Comparison of ENCODE assay signal across 13 cellular contexts in the genomic region with DNA sequence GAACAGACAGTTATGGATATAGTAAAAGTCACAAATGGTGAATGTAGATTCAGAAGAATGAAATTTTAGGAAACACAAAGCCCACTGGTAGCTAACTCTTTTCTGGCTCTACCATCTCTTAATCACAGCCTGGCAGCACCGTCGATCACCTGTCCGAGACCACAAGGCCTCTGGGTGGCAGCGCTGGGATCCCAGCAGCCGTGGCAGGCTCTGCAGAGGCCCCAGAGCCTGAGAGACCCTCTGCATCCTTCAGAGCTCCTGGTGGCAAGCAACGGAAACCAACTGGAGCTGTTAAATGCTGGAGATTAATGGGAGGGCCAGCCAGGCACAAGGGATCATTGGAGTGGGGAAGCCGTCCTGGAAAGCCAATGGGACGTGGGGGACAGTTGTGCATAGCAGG. TPM values are rescaled to one million over a fixed set of nuclear protein-coding genes. Genes with fewer than 3 reads are reported as not detected.
DNase-seq lines count a peak whose midpoint lies in the region; ATAC-seq and TF ChIP-seq lines count a peak whose summit lies in the region.
"Had no signal": no experiment of that assay in that cellular context is flagged by ENCODE, and none has a peak within 500 bp of the region (broad histone marks: within the 10 kb centered on the region; RNA-seq: fewer than 3 reads in every experiment).

No MANE protein-coding gene starts in this region.

- no peak overlapping the region for H2AFZ ChIP-seq in osteoblast (ENCODE audit: low read length)

- no peak for ATAC-seq in HG02885 (IDR thresholded peaks at IDR 0.05; ENCODE audit: poor library complexity, unreplicated experiment)
- ATAC-seq: psoas muscle had no signal

- no peaks in the 10 kb centered on the region for H3K9me3 ChIP-seq in osteoblast (ENCODE audit: low read depth, low read length)
- H3K9me3 ChIP-seq: psoas muscle had no signal

- no peaks in the 10 kb centered on the region for H3K9me3 Mint-ChIP-seq in activated T-helper 1 cell treated with anti-CD3 and anti-CD28 coated beads, Interleukin-12 subunit alpha, Interleukin-12 subunit beta, Interleukin-2, Interleukin-4 antibody, amounts not matched to agents 30 ng/mL and 10 ng/mL and 1 ng/mL, durations not matched to agents 14 hours and 24 hours and 36 hours
- no peaks in the 10 kb centered on the region for H3K9me3 Mint-ChIP-seq in chondrocyte (ENCODE audit: low read depth)
- H3K9me3 Mint-ChIP-seq: T-helper 1 cell treated with Interleukin-12 subunit alpha and Interleukin-12 subunit beta and Interleukin-4 antibody, amounts not matched to agents 30 μg/mL and 1 μg/mL, for 36 hours had no signal

- no peak overlapping the region for H3K56ac ChIP-seq in mesendoderm (ENCODE audit: low read length)

- TF ChIP-seq CTCF in chondrocyte (IDR thresholded peaks at IDR 0.05): no peak
- no peak for TF ChIP-seq CTCF in osteoblast (IDR thresholded peaks at IDR 0.05; ENCODE audit: extremely low read depth, low read depth, low read length)

- no peaks in the 10 kb centered on the region for H3K27me3 ChIP-seq in mesendoderm (ENCODE audit: insufficient read depth, low read length, poor library complexity)
- no peaks in the 10 kb centered on the region for H3K27me3 ChIP-seq in osteoblast (ENCODE audit: insufficient read depth, low read length)

- H3K79me1 ChIP-seq in mesendoderm (ENCODE audit: low read length): no peaks in the 10 kb centered on the region

- H3K27ac ChIP-seq in mesendoderm (ENCODE audit: low read depth, low read length): no peak overlapping the region
- H3K27ac ChIP-seq in osteoblast (ENCODE audit: low read depth, low read length): no peak overlapping the region
- H3K27ac ChIP-seq: psoas muscle had no signal

- H2BK5ac ChIP-seq in mesendoderm (ENCODE audit: low read length): no peak overlapping the region

- H3K79me2 ChIP-seq in mesendoderm (ENCODE audit: control insufficient read depth, insufficient read depth, low read length): no peaks in the 10 kb centered on the region
- no peaks in the 10 kb centered on the region for H3K79me2 ChIP-seq in osteoblast (ENCODE audit: insufficient read depth, low read length)

- H3K23ac ChIP-seq in mesendoderm (ENCODE audit: low read length): no peak overlapping the region

- no peaks in the 10 kb centered on the region for H4K20me1 ChIP-seq in osteoblast (ENCODE audit: insufficient read depth, low read length)

- no peaks in the 10 kb centered on the region for H3K27me3 Mint-ChIP-seq in activated T-helper 1 cell treated with anti-CD3 and anti-CD28 coated beads, Interleukin-12 subunit alpha, Interleukin-12 subunit beta, Interleukin-2, Interleukin-4 antibody, amounts not matched to agents 30 ng/mL and 10 ng/mL and 1 ng/mL, durations not matched to agents 14 hours and 24 hours and 36 hours (ENCODE audit: insufficient read depth)
- H3K27me3 Mint-ChIP-seq in chondrocyte (ENCODE audit: low read depth): peaks cover 5% of the 10 kb centered on the region

- no peak overlapping the region for H3K4me3 Mint-ChIP-seq in activated T-helper 1 cell treated with anti-CD3 and anti-CD28 coated beads, Interleukin-12 subunit alpha, Interleukin-12 subunit beta, Interleukin-2, Interleukin-4 antibody, amounts not matched to agents 30 ng/mL and 10 ng/mL and 1 ng/mL, durations not matched to agents 14 hours and 24 hours and 36 hours
- H3K4me3 Mint-ChIP-seq in chondrocyte (ENCODE audit: unreplicated experiment): no peak overlapping the region
- H3K4me3 Mint-ChIP-seq: T-helper 1 cell treated with Interleukin-12 subunit alpha and Interleukin-12 subunit beta and Interleukin-4 antibody, amounts not matched to agents 30 μg/mL and 1 μg/mL, for 36 hours had no signal

- no peak overlapping the region for H4K8ac ChIP-seq in mesendoderm (ENCODE audit: low read depth, low read length)

- H2BK15ac ChIP-seq in mesendoderm (replicated peaks; ENCODE audit: low read depth): no peak overlapping the region

- H3K4me2 ChIP-seq in mesendoderm (ENCODE audit: low read length) (no peak overlapping the region), osteoblast (ENCODE audit: insufficient read depth, low read length) (no peak overlapping the region)

- no peak overlapping the region for H2AK5ac ChIP-seq in mesendoderm (ENCODE audit: low read length)

- H3K4me1 ChIP-seq in mesendoderm (ENCODE audit: control insufficient read depth, low read depth, low read length): no peaks in the 10 kb centered on the region
- H3K4me1 ChIP-seq in osteoblast (ENCODE audit: insufficient read depth, low read length): peaks cover 4% of the 10 kb centered on the region
- H3K4me1 ChIP-seq: psoas muscle had no signal

- no peak overlapping the region for H3K9ac ChIP-seq in mesendoderm (ENCODE audit: low read length)

- intact Hi-C loops in activated T-helper 1 cell treated with anti-CD3 and anti-CD28 coated beads, Interleukin-12 subunit alpha, Interleukin-12 subunit beta, Interleukin-2, Interleukin-4 antibody, amounts not matched to agents 30 ng/mL and 10 ng/mL and 1 ng/mL, durations not matched to agents 14 hours and 24 hours and 36 hours (cut with micrococcal nuclease): no loop called here

- no peak overlapping the region for H3K18ac ChIP-seq in mesendoderm (ENCODE audit: low read length)

- H3K4me3 ChIP-seq in mesendoderm (ENCODE audit: low read length) (no peak overlapping the region), osteoblast (ENCODE audit: insufficient read depth, low read length) (no peak overlapping the region)
- H3K4me3 ChIP-seq: psoas muscle had no signal

- peak; percentile 48 for DNase-seq in activated CD4-positive, alpha-beta T cell treated with anti-CD3 and anti-CD28 coated beads for 48 hours
- DNase-seq in activated CD4-positive, alpha-beta T cell treated with anti-CD3 and anti-CD28 coated beads, Interleukin-2, amount 50 U/mL, for 4 hours: no peak
- DNase-seq in HuH-7 (ENCODE audit: low spot score): peak; percentile 40
- DNase-seq in activated T-helper 1 cell treated with anti-CD3 and anti-CD28 coated beads, Interleukin-12 subunit alpha, Interleukin-12 subunit beta, Interleukin-2, Interleukin-4 antibody, amounts not matched to agents 30 ng/mL and 10 ng/mL and 1 ng/mL, durations not matched to agents 14 hours and 24 hours and 36 hours (ENCODE audit: low spot score): no peak
- DNase-seq in mesendoderm: peak; percentile 59
- DNase-seq in chondrocyte (ENCODE audit: low spot score): no peak
- DNase-seq in osteoblast (ENCODE audit: insufficient read length, low spot score, missing footprints): no peak
- DNase-seq: central memory CD4-positive, alpha-beta T cell; IMR-90; kidney glomerular epithelial cell; psoas muscle had no signal

- no peak overlapping the region for H3K4ac ChIP-seq in mesendoderm (ENCODE audit: low read depth, low read length)

- no peak overlapping the region for H4K5ac ChIP-seq in mesendoderm (ENCODE audit: low read length)

- peak overlapping the region; percentile 47 for H3K27ac Mint-ChIP-seq in activated T-helper 1 cell treated with anti-CD3 and anti-CD28 coated beads, Interleukin-12 subunit alpha, Interleukin-12 subunit beta, Interleukin-2, Interleukin-4 antibody, amounts not matched to agents 30 ng/mL and 10 ng/mL and 1 ng/mL, durations not matched to agents 14 hours and 24 hours and 36 hours
- no peak overlapping the region for H3K27ac Mint-ChIP-seq in chondrocyte (ENCODE audit: unreplicated experiment)

- H2BK120ac ChIP-seq in mesendoderm (ENCODE audit: low read depth, low read length): no peak overlapping the region

- H3K36me3 ChIP-seq in mesendoderm (ENCODE audit: control insufficient read depth, insufficient read depth, low read length) (no peaks in the 10 kb centered on the region), osteoblast (ENCODE audit: insufficient read depth, low read length) (no peaks in the 10 kb centered on the region)

- peaks cover 7% of the 10 kb centered on the region for H3K36me3 Mint-ChIP-seq in activated T-helper 1 cell treated with anti-CD3 and anti-CD28 coated beads, Interleukin-12 subunit alpha, Interleukin-12 subunit beta, Interleukin-2, Interleukin-4 antibody, amounts not matched to agents 30 ng/mL and 10 ng/mL and 1 ng/mL, durations not matched to agents 14 hours and 24 hours and 36 hours (ENCODE audit: low read depth)
- no peaks in the 10 kb centered on the region for H3K36me3 Mint-ChIP-seq in chondrocyte (ENCODE audit: low read depth)

- no CpG with 5 or more reads among the region's 8 CpGs for WGBS in mesendoderm (ENCODE audit: extremely low coverage, insufficient coverage, low lambda C conversion rate)

- H3K4me1 Mint-ChIP-seq in activated T-helper 1 cell treated with anti-CD3 and anti-CD28 coated beads, Interleukin-12 subunit alpha, Interleukin-12 subunit beta, Interleukin-2, Interleukin-4 antibody, amounts not matched to agents 30 ng/mL and 10 ng/mL and 1 ng/mL, durations not matched to agents 14 hours and 24 hours and 36 hours (ENCODE audit: low read depth): peaks cover 63% of the 10 kb centered on the region
- H3K4me1 Mint-ChIP-seq in chondrocyte (ENCODE audit: low read depth): peaks cover 4% of the 10 kb centered on the region

RNA-seq across cellular contexts. Expression of gene LAT, which starts 26.3 kb away (rescaled TPM):
- total RNA-seq in activated T-helper 1 cell treated with anti-CD3 and anti-CD28 coated beads, Interleukin-12 subunit alpha, Interleukin-12 subunit beta, Interleukin-2, Interleukin-4 antibody, amounts not matched to agents 30 ng/mL and 10 ng/mL and 1 ng/mL, durations not matched to agents 14 hours and 24 hours and 36 hours: 230 and 234 TPM in 2 replicates
- polyA plus RNA-seq in mesendoderm (2013, experiment 1 of 2): 1.9 TPM
- polyA plus RNA-seq in mesendoderm (2013, experiment 2 of 2): 1.5 TPM
- total RNA-seq in chondrocyte: 10.2 to 13.6 TPM (median 11.7 TPM) in 3 replicates
- 1.2 and 1.4 TPM in 2 replicates for total RNA-seq in osteoblast

RNA-seq across cellular contexts. Expression of gene SPNS1, which starts 36.5 kb away (rescaled TPM):
- 21.2 and 26.9 TPM in 2 replicates for total RNA-seq in activated T-helper 1 cell treated with anti-CD3 and anti-CD28 coated beads, Interleukin-12 subunit alpha, Interleukin-12 subunit beta, Interleukin-2, Interleukin-4 antibody, amounts not matched to agents 30 ng/mL and 10 ng/mL and 1 ng/mL, durations not matched to agents 14 hours and 24 hours and 36 hours
- polyA plus RNA-seq in mesendoderm (2013, experiment 1 of 2): 27.5 TPM
- polyA plus RNA-seq in mesendoderm (2013, experiment 2 of 2): 26.5 TPM
- total RNA-seq in chondrocyte (60.8 to 73.4 TPM (median 71.1 TPM) in 3 replicates), osteoblast (50.7 and 51.9 TPM in 2 replicates)

Comparison
In these comparisons a context has a peak if more than half of its experiments do, and no peak if none do; other contexts are left out.
1. DNase-seq: peak in activated CD4-positive, alpha-beta T cell treated with anti-CD3 and anti-CD28 coated beads for 48 hours (single experiment), HuH-7 (single experiment) and mesendoderm (single experiment); none in activated CD4-positive, alpha-beta T cell treated with anti-CD3 and anti-CD28 coated beads, Interleukin-2, amount 50 U/mL, for 4 hours (0 of 2), activated T-helper 1 cell treated with anti-CD3 and anti-CD28 coated beads, Interleukin-12 subunit alpha, Interleukin-12 subunit beta, Interleukin-2, Interleukin-4 antibody, amounts not matched to agents 30 ng/mL and 10 ng/mL and 1 ng/mL, durations not matched to agents 14 hours and 24 hours and 36 hours (single experiment), chondrocyte (single experiment) and osteoblast (single experiment).
2. RNA of gene LAT, which starts 26.3 kb away (total RNA-seq): 230 to 234 TPM in activated T-helper 1 cell treated with anti-CD3 and anti-CD28 coated beads, Interleukin-12 subunit alpha, Interleukin-12 subunit beta, Interleukin-2, Interleukin-4 antibody, amounts not matched to agents 30 ng/mL and 10 ng/mL and 1 ng/mL, durations not matched to agents 14 hours and 24 hours and 36 hours; 10.2 to 13.6 TPM in chondrocyte and 1.2 to 1.4 TPM in osteoblast; every median in the first group is over 10 times any median in the second.